ENCODE assay signal across 8 cellular contexts in the genomic region with DNA sequence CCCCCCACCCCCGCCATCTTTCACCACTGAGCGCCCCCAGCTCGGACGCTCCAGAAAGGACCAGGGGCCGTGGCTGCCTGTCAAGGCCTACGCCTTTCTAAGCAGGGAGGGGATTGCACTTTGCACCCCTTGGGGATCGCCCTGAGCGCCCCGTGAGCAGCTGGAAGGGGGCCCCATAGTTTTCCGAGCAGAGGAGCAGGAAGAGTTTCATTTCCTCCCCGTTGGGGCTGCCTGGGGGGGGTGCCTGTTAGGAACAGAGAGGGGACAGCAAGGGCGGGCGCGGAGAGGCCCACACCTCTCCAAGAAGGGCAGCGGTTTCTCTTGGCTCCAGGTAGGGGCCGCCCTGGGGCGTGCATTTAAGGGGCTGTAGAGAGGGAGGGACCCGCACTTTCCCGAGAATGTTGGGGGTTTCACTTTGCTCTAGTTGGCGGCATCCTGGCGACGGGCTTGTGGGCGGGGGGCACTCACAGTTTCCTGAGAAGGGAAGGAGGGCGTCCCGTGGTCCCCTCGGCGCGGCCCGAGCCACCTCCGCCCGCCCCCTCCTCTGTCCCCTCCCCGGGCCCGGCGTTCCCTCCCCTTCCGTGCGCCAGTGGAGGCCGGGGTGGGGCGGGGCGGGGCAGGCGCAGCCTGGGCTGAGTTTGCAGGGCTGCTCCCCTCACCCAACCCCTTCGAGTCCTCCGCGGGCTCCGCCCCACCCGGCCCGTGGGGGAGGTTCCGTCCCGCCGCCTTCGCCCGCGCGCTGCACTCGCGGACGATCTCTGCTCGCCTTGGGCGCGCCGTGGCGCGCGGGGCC.
DNase-seq lines count a peak whose midpoint lies in the region; TF ChIP-seq lines count a peak whose summit lies in the region.

No MANE protein-coding gene starts in this region.

- H3K27me3 ChIP-seq in MG63 (no peaks in the 10 kb centered on the region), prostate gland (replicated peaks; ENCODE audit: insufficient read depth) (no peaks in the 10 kb centered on the region), vagina (no peaks in the 10 kb centered on the region)

- H3K36me3 ChIP-seq in MG63 = peaks cover 12% of the 10 kb centered on the region
- H3K36me3 ChIP-seq in prostate gland = no peaks in the 10 kb centered on the region
- no peaks in the 10 kb centered on the region for H3K36me3 ChIP-seq in vagina

- peak overlapping the region; percentile 80 to 82 for H3K27ac ChIP-seq in prostate gland
- H3K27ac ChIP-seq in vagina = peak overlapping the region; percentile 81

- peak; percentile 52 for TF ChIP-seq POLR2A in prostate gland (IDR thresholded peaks at IDR 0.05)
- TF ChIP-seq POLR2A in vagina (IDR thresholded peaks at IDR 0.05) = peak in 1 of 2 donors; percentile 21

- TF ChIP-seq CTCF in prostate gland (IDR thresholded peaks at IDR 0.05) (no peak), vagina (IDR thresholded peaks at IDR 0.05) (no peak)

- under 1% methylated on average over 53 of the region's 63 CpGs for WGBS in prostate gland

- peak overlapping the region; percentile 82 for H3K4me3 ChIP-seq in MG63
- H3K4me3 ChIP-seq in prostate gland = peak overlapping the region; percentile 80 to 87
- peak overlapping the region; percentile 82 to 95 for H3K4me3 ChIP-seq in vagina

- DNase-seq in ELF-1 (ENCODE audit: low read depth, low spot score) (peak; percentile 80), H4 (ENCODE audit: low spot score) (peak; percentile 71), MG63 (peak; percentile 97), head of caudate nucleus (peak in 38 of 42 donors; percentile 21 to 78 (median 52)), prostate gland (ENCODE audit: low spot score) (peak; percentile 86), vagina (ENCODE audit: extremely low spot score in 2 of 2) (no peak), NCI-H526 (lab: John Stamatoyannopoulos, UW) (no peak)
- DNase-seq in activated T-helper 9 cell treated with anti-CD3 and anti-CD28 coated beads, Interleukin-2, amount 50 U/mL, for 16 hours (ENCODE audit: low read depth) = peak; percentile 83

- H3K9me3 ChIP-seq in MG63 (no peaks in the 10 kb centered on the region), prostate gland (no peaks in the 10 kb centered on the region), vagina (no peaks in the 10 kb centered on the region)

- intact Hi-C loops in head of caudate nucleus (cut with DNase I) (no loop called here), prostate gland (cut with DNase I) (no loop called here), vagina (cut with DNase I) (loop anchor here (10.0 kb wide), 1 partner anchor 1614 kb away; no protein-coding TSS in a partner anchor)

- no peaks in the 10 kb centered on the region for H3K4me1 ChIP-seq in prostate gland (replicated peaks)
- peaks cover 33% of the 10 kb centered on the region for H3K4me1 ChIP-seq in vagina

Comparison
In these comparisons a context has a peak if more than half of its experiments do, and no peak if none do; other contexts are left out.
1. DNase-seq: peak in ELF-1 (single experiment), H4 (single experiment), MG63 (single experiment), activated T-helper 9 cell treated with anti-CD3 and anti-CD28 coated beads, Interleukin-2, amount 50 U/mL, for 16 hours (single experiment), head of caudate nucleus (38 of 42) and prostate gland (single experiment); none in vagina (0 of 2) and NCI-H526 (0 of 2).
2. Peak in every context shown above with its lines, with median percentiles within 50 percentile points of each other: H3K4me3 ChIP-seq.